1 cellular context compared by ENCODE assay signal in genomic region chr3:45765286-45765851, GRCh38.
TF ChIP-seq lines count a peak whose summit lies in the region.

No MANE protein-coding gene starts in this region.

TF ChIP-seq in GM12878, 131 proteins besides CTCF, POLR2A, EP300 and RAD21:
- TF ChIP-seq JUNB (IDR thresholded peaks at IDR 0.05): no peak
- no peak for TF ChIP-seq SMARCA5 (IDR thresholded peaks at IDR 0.05)
- TF ChIP-seq NR2C2 (IDR thresholded peaks at IDR 0.05; ENCODE audit: borderline replicate concordance, control insufficient read depth, insufficient read length, low read depth): peak; percentile 12
- TF ChIP-seq REST (IDR thresholded peaks at IDR 0.05; ENCODE audit: low read depth, low read length): no peak
- TF ChIP-seq POLR2AphosphoS5 (IDR thresholded peaks at IDR 0.05; ENCODE audit: low read length): no peak
- TF ChIP-seq BCL11A (IDR thresholded peaks at IDR 0.05; ENCODE audit: low read depth, low read length): no peak
